8 cellular contexts compared by ENCODE assay signal in the genomic region with DNA sequence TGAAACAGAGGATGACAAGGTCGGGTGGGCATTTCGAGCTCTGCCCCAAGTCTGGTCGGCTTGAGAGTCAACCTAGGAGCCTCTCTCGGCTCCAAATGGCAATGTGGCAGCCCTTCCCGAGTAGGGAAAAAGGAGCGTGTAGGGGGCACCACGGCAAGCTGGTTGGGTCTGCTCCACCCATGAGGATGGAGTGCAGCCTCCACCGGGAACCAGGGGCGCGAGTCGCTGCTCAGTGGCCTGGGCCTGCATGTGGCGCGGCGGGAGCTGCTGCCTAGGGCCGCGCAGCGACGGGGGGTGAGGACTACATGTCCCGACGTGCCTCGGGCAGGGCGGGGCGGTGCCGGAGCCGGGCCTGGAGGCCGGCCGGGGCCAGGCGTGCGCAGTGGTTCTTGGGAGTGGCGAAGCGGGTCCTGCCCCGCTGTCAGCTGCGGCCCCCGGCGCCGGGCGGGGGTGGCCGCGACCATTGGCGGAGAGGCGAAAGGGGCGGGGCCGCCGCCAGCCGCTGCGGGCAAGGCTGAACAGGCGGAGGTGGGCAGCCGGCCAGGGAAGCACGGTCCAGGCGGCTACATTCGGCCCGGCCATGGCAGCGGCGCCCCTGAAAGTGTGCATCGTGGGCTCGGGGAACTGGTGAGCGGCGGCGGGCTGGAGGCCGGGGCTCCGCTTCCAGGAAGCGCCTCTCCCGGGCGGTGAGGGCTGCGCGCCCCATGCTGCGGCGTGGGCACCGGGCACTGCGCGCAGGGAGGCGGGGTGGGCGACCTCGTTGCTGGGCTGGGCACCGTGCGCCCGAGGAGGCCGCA. TPM values are rescaled to one million over a fixed set of nuclear protein-coding genes. Genes with fewer than 3 reads are reported as not detected.
DNase-seq lines count a peak whose midpoint lies in the region; ATAC-seq and TF ChIP-seq lines count a peak whose summit lies in the region.

TSS of gene GPD1L (plus strand) at position 489 of the 797 bp plus-strand sequence. CDS start at position 581, 92 bp downstream.

- DNase-seq in AG04449 (ENCODE audit: low read depth, low spot score): no peak
- DNase-seq in NCI-H2227 treated with DMSO at 0.1 percent for 48 hours (lab: John Stamatoyannopoulos, UW): peak; percentile 68
- DNase-seq in activated B cell treated with CpG ODN at 0.5 μM for 24 hours: peak; percentile 93
- DNase-seq in cardiac fibroblast (ENCODE audit: low read depth in 2 of 2): peak; percentile 91 to 96
- DNase-seq in immature natural killer cell: peak; percentile 90 to 92 (median 91)
- DNase-seq in smooth muscle cell of the brain vasculature (ENCODE audit: low read depth, low spot score): peak; percentile 81

- ATAC-seq in GM18909 (IDR thresholded peaks at IDR 0.05; ENCODE audit: poor library complexity, unreplicated experiment) (peak; percentile 99), HG03175 (IDR thresholded peaks at IDR 0.05; ENCODE audit: unreplicated experiment) (peak; percentile 100), activated B cell treated with CpG ODN at 0.5 μM for 24 hours (ENCODE audit: low read depth) (peak; percentile 99)

- CTCF ChIA-PET in AG04449 (lab: Yijun Ruan, JAX) (no interaction called here), activated B cell treated with CpG ODN at 0.5 μM for 24 hours (lab: Charles Lee) (no interaction called here)

- H3K9me3 Mint-ChIP-seq in activated B cell treated with CpG ODN at 0.5 μM for 24 hours (peaks cover 9% of the 10 kb centered on the region), immature natural killer cell (peaks cover 9 to 16% (median 11%) of the 10 kb centered on the region in 6 donors)

- TF ChIP-seq CTCF in AG04449 (IDR thresholded peaks at IDR 0.05; ENCODE audit: insufficient read depth, low read length, missing control alignments): no peak
- no peak for TF ChIP-seq CTCF in activated B cell treated with CpG ODN at 0.5 μM for 24 hours (IDR thresholded peaks at IDR 0.05)
- no peak for TF ChIP-seq CTCF in cardiac fibroblast (IDR thresholded peaks at IDR 0.05; ENCODE audit: low read depth, low read length)

- H3K27me3 Mint-ChIP-seq in activated B cell treated with CpG ODN at 0.5 μM for 24 hours: no peaks in the 10 kb centered on the region
- peaks cover 0 to 2% (median 2%) of the 10 kb centered on the region in 3 donors for H3K27me3 Mint-ChIP-seq in immature natural killer cell (ENCODE audit: low read depth in 3 of 3)

- peaks cover 9% of the 10 kb centered on the region for H3K36me3 Mint-ChIP-seq in activated B cell treated with CpG ODN at 0.5 μM for 24 hours (ENCODE audit: low read depth)
- H3K36me3 Mint-ChIP-seq in immature natural killer cell: peaks cover 0 to 13% (median 9%) of the 10 kb centered on the region in 3 donors

- H3K4me3 Mint-ChIP-seq in activated B cell treated with CpG ODN at 0.5 μM for 24 hours (peak within 1 kb of the TSS; percentile 96), immature natural killer cell (peak within 1 kb of the TSS; percentile 85 to 98 (median 93))

- intact Hi-C loops in activated B cell treated with CpG ODN at 0.5 μM for 24 hours (cut with micrococcal nuclease): loop anchor here (1.0 to 10.0 kb wide), 6 partner anchors 8 to 1338 kb away; partner anchors contain the start of genes OSBPL10, STT3B, UBP1 and ZNF860

- H3K4me1 Mint-ChIP-seq in activated B cell treated with CpG ODN at 0.5 μM for 24 hours: peaks cover 18% of the 10 kb centered on the region
- H3K4me1 Mint-ChIP-seq in immature natural killer cell: peaks cover 24 to 44% of the 10 kb centered on the region in 2 donors

- H3K4me3 ChIP-seq in AG04449 (ENCODE audit: low read depth, low read length) (peak within 1 kb of the TSS; percentile 72), cardiac fibroblast (replicated peaks in 1 of 2; ENCODE audit: low read depth in 2 of 2, low read length in 2 of 2) (peak within 1 kb of the TSS; percentile 55 to 74)

- POLR2A ChIA-PET in AG04449 (lab: Yijun Ruan, JAX) (no interaction called here), activated B cell treated with CpG ODN at 0.5 μM for 24 hours (lab: Charles Lee) (interaction anchor here (0.5 to 1.2 kb wide), 4 partner anchors 124 to 574 kb away, joined by 3 to 6 read pairs (median 4); partner anchors contain the start of genes STT3B and ZNF860)

- H3K27ac Mint-ChIP-seq in activated B cell treated with CpG ODN at 0.5 μM for 24 hours: peak within 1 kb of the TSS; percentile 87
- peak within 1 kb of the TSS; percentile 64 to 93 (median 80) for H3K27ac Mint-ChIP-seq in immature natural killer cell

RNA-seq across cellular contexts. Expression of gene GPD1L, which starts in this region (rescaled TPM):
- total RNA-seq in activated B cell treated with CpG ODN at 0.5 μM for 24 hours: 8.2 and 9.6 TPM in 2 replicates
- 10 to 100 TPM in 2 of 3 donors, 1 to 10 TPM in 1; 9.0 to 22.4 (median 20.8) TPM for polyA plus RNA-seq in immature natural killer cell
